Comparison of ENCODE assay signal across 9 cellular contexts in genomic region chr1:153352523-153352922, GRCh38. TPM values are rescaled to one million over a fixed set of nuclear protein-coding genes. Genes with fewer than 3 reads are reported as not detected.
DNase-seq lines count a peak whose midpoint lies in the region; ATAC-seq, FAIRE-seq and TF ChIP-seq lines count a peak whose summit lies in the region.
"Had no signal": no experiment of that assay in that cellular context is flagged by ENCODE, and none has a peak within 500 bp of the region (broad histone marks: within the 10 kb centered on the region; RNA-seq: fewer than 3 reads in every experiment).

No MANE protein-coding gene starts in this region.

- intact Hi-C loops in activated naive CD4-positive, alpha-beta T cell treated with anti-CD3 and anti-CD28 coated beads for 36 hours (cut with micrococcal nuclease) = loop anchor here (1.0 to 10.0 kb wide), 3 partner anchors 143 to 422 kb away; partner anchors contain the start of gene SLC27A3

- CTCF ChIA-PET in activated naive CD4-positive, alpha-beta T cell treated with anti-CD3 and anti-CD28 coated beads for 36 hours (lab: Charles Lee) = interaction anchor here (0.7 to 5.7 kb wide), 24 partner anchors 8 to 876 kb away, joined by 3 to 127 read pairs (median 4); partner anchors contain the start of gene S100A12

- TF ChIP-seq CTCF in GM12872 (IDR thresholded peaks at IDR 0.05; ENCODE audit: insufficient read depth, low read depth, low read length) = peak; percentile 88

- no peak for FAIRE-seq in urothelium cell line (lab: Jason Lieb, UNC)

- DNase-seq in NCI-H1092 (lab: John Stamatoyannopoulos, UW) = peak; percentile 63
- DNase-seq in SK-N-DZ (ENCODE audit: low spot score) = peak; percentile 65
- DNase-seq in activated naive CD4-positive, alpha-beta T cell treated with anti-CD3 and anti-CD28 coated beads for 36 hours = peak; percentile 83
- peak; percentile 46 for DNase-seq in globus pallidus (ENCODE audit: low spot score)
- peak; percentile 64 for DNase-seq in pons (ENCODE audit: low spot score)
- DNase-seq in urothelium cell line (ENCODE audit: low spot score) = peak; percentile 79

- H3K27ac Mint-ChIP-seq in activated naive CD4-positive, alpha-beta T cell treated with anti-CD3 and anti-CD28 coated beads for 36 hours = no peak overlapping the region

- no peaks in the 10 kb centered on the region for H3K36me3 Mint-ChIP-seq in activated naive CD4-positive, alpha-beta T cell treated with anti-CD3 and anti-CD28 coated beads for 36 hours (ENCODE audit: low read depth)

- H3K27me3 Mint-ChIP-seq in activated naive CD4-positive, alpha-beta T cell treated with anti-CD3 and anti-CD28 coated beads for 36 hours (ENCODE audit: low read depth) = peaks cover 5% of the 10 kb centered on the region

- H3K4me1 Mint-ChIP-seq in activated naive CD4-positive, alpha-beta T cell treated with anti-CD3 and anti-CD28 coated beads for 36 hours (ENCODE audit: low read depth) = peaks cover 11% of the 10 kb centered on the region

- H3K9me3 Mint-ChIP-seq in activated naive CD4-positive, alpha-beta T cell treated with anti-CD3 and anti-CD28 coated beads for 36 hours = no peaks in the 10 kb centered on the region

- no peak for ATAC-seq in HG03442 (IDR thresholded peaks at IDR 0.05; ENCODE audit: unreplicated experiment)

- no peak overlapping the region for H3K4me3 Mint-ChIP-seq in activated naive CD4-positive, alpha-beta T cell treated with anti-CD3 and anti-CD28 coated beads for 36 hours

RNA-seq across cellular contexts. Expression of gene PGLYRP4, which starts 3.9 kb away (rescaled TPM):
- not detected in 2 replicates for polyA plus RNA-seq in SK-N-DZ (2014; cell fraction: cytosol; rRNA removed)
- not detected in 2 replicates for polyA plus RNA-seq in SK-N-DZ (2014; cell fraction: nucleus; rRNA removed)
- not detected for total RNA-seq in activated naive CD4-positive, alpha-beta T cell treated with anti-CD3 and anti-CD28 coated beads for 36 hours
- total RNA-seq: mononuclear cell had no signal

RNA-seq across cellular contexts. Expression of gene S100A9, which starts 5.1 kb away (rescaled TPM):
- not detected in 2 replicates for polyA plus RNA-seq in SK-N-DZ (2014; cell fraction: cytosol; rRNA removed)
- not detected in 2 replicates for polyA plus RNA-seq in SK-N-DZ (2014; cell fraction: nucleus; rRNA removed)
- 1 to 10 TPM; 1.7 to 2.6 TPM for total RNA-seq in activated naive CD4-positive, alpha-beta T cell treated with anti-CD3 and anti-CD28 coated beads for 36 hours

RNA-seq across cellular contexts. Expression of gene S100A12, which starts 22.9 kb away (rescaled TPM):
- polyA plus RNA-seq in SK-N-DZ (2014; cell fraction: cytosol; rRNA removed) = not detected in 2 replicates
- not detected in 2 replicates for polyA plus RNA-seq in SK-N-DZ (2014; cell fraction: nucleus; rRNA removed)
- total RNA-seq in activated naive CD4-positive, alpha-beta T cell treated with anti-CD3 and anti-CD28 coated beads for 36 hours = not detected

RNA-seq across cellular contexts. Expression of gene S100A8, which starts 38.4 kb away (rescaled TPM):
- not detected in 2 replicates for polyA plus RNA-seq in SK-N-DZ (2014; cell fraction: cytosol; rRNA removed)
- not detected in 2 replicates for polyA plus RNA-seq in SK-N-DZ (2014; cell fraction: nucleus; rRNA removed)
- not detected for total RNA-seq in activated naive CD4-positive, alpha-beta T cell treated with anti-CD3 and anti-CD28 coated beads for 36 hours

RNA-seq across cellular contexts. Expression of gene PGLYRP3, which starts 39.8 kb away (rescaled TPM):
- polyA plus RNA-seq in SK-N-DZ (2014; cell fraction: cytosol; rRNA removed) = not detected in 2 replicates
- polyA plus RNA-seq in SK-N-DZ (2014; cell fraction: nucleus; rRNA removed) = not detected in 2 replicates
- total RNA-seq in activated naive CD4-positive, alpha-beta T cell treated with anti-CD3 and anti-CD28 coated beads for 36 hours = not detected
- total RNA-seq: mononuclear cell had no signal
